21 cellular contexts compared by ENCODE assay signal in genomic region chr12:124039276-124039675, GRCh38.
DNase-seq lines count a peak whose midpoint lies in the region; ATAC-seq, FAIRE-seq and TF ChIP-seq lines count a peak whose summit lies in the region.
"Had no signal": no experiment of that assay in that cellular context is flagged by ENCODE, and none has a peak within 500 bp of the region (broad histone marks: within the 10 kb centered on the region; RNA-seq: fewer than 3 reads in every experiment).

No MANE protein-coding gene starts in this region.

- H4K5ac ChIP-seq in IMR-90 (ENCODE audit: low read depth, low read length): no peak overlapping the region

- TF ChIP-seq RAD21 in IMR-90 (IDR thresholded peaks at IDR 0.05; ENCODE audit: low read length): no peak
- TF ChIP-seq RAD21 in GM12878 (IDR thresholded peaks at IDR 0.05; ENCODE audit: insufficient read depth, low read depth, low read length): no peak

- H3K36me3 Mint-ChIP-seq in endodermal cell (ENCODE audit: low read depth): no peaks in the 10 kb centered on the region
- H3K36me3 Mint-ChIP-seq in activated CD4-positive, alpha-beta T cell treated with anti-CD3 and anti-CD28 coated beads, Interleukin-2, amount 10 ng/mL, durations not matched to agents 24 days and 14 days (ENCODE audit: low read depth): no peaks in the 10 kb centered on the region
- H3K36me3 Mint-ChIP-seq: activated naive CD8-positive, alpha-beta T cell treated with anti-CD3 and anti-CD28 coated beads for 36 hours had no signal

- no peak overlapping the region for H2BK20ac ChIP-seq in IMR-90 (ENCODE audit: low read depth, low read length)

- H3K18ac ChIP-seq in IMR-90 (ENCODE audit: low read depth, low read length) (no peak overlapping the region), mesenchymal stem cell (ENCODE audit: low read depth in 1 of 2, low read length in 2 of 2) (no peak overlapping the region)

- H3K9ac ChIP-seq in IMR-90 (ENCODE audit: low read depth, low read length) (no peak overlapping the region), GM12878 (ENCODE audit: control insufficient read depth, insufficient read depth, low read length) (no peak overlapping the region), mesenchymal stem cell (ENCODE audit: low read length) (no peak overlapping the region), endodermal cell (ENCODE audit: extremely low read depth, low read length, poor library complexity, severe bottlenecking) (no peak overlapping the region)

- no peaks in the 10 kb centered on the region for H3K9me3 ChIP-seq in IMR-90 (ENCODE audit: control insufficient read depth, insufficient read depth, low read length)
- H3K9me3 ChIP-seq in GM12878 (replicated peaks; ENCODE audit: control insufficient read depth, insufficient read depth, low read length): no peaks in the 10 kb centered on the region
- H3K9me3 ChIP-seq in mesenchymal stem cell (ENCODE audit: control insufficient read depth, low read length): no peaks in the 10 kb centered on the region
- H3K9me3 ChIP-seq in endodermal cell (ENCODE audit: control insufficient read depth, low read length): no peaks in the 10 kb centered on the region
- H3K9me3 ChIP-seq: sigmoid colon had no signal

- H4K20me1 ChIP-seq in IMR-90 (ENCODE audit: insufficient read depth, low read length) (no peaks in the 10 kb centered on the region), GM12878 (ENCODE audit: control insufficient read depth, insufficient read depth) (no peaks in the 10 kb centered on the region; the same call in 1 of the 2 replicates)

- in situ Hi-C loops in ACHN (cut with HindIII; ENCODE audit: low pct_ligation_motif_present, low pct_unique_long_range_greater_than_20kb, low sequenced_read_pairs): loop anchor here (25.0 kb wide), 1 partner anchor 273 kb away; no protein-coding TSS in a partner anchor
- in situ Hi-C loops in IMR-90 (cut with MboI; ENCODE audit: low sequenced_read_pairs): loop anchor here (5.0 kb wide), 2 partner anchors 278 to 733 kb away; no protein-coding TSS in a partner anchor
- in situ Hi-C loops in GM12878 (cut with MboI): loop anchor here (10.0 kb wide), 1 partner anchor 866 kb away; no protein-coding TSS in a partner anchor

- no peak overlapping the region for H3K4me3 Mint-ChIP-seq in endodermal cell
- no peak overlapping the region for H3K4me3 Mint-ChIP-seq in activated CD4-positive, alpha-beta T cell treated with anti-CD3 and anti-CD28 coated beads, Interleukin-2, amount 10 ng/mL, durations not matched to agents 24 days and 14 days
- H3K4me3 Mint-ChIP-seq: activated CD4-positive, alpha-beta T cell treated with anti-CD3 and anti-CD28 coated beads for 36 hours; activated naive CD8-positive, alpha-beta T cell treated with anti-CD3 and anti-CD28 coated beads for 36 hours; nephron had no signal

- dilution Hi-C loops in IMR-90 (cut with HindIII; ENCODE audit: low sequenced_read_pairs, unreplicated experiment): no loop called here

- no peak for FAIRE-seq in GM12878 (lab: Jason Lieb, UNC)

- no peak for TF ChIP-seq EP300 in GM12878 (IDR thresholded peaks at IDR 0.05; ENCODE audit: borderline replicate concordance in 1 of 2, control insufficient read depth in 1 of 2, low read depth in 2 of 2, low read length in 2 of 2)

- H2BK5ac ChIP-seq in IMR-90 (ENCODE audit: low read depth, low read length, poor library complexity, severe bottlenecking) (no peak overlapping the region), mesenchymal stem cell (ENCODE audit: low read depth, low read length, poor library complexity, severe bottlenecking) (no peak overlapping the region)

- no peak overlapping the region for H2AK9ac ChIP-seq in IMR-90 (replicated peaks; ENCODE audit: low read depth, low read length, poor library complexity)

- H3K4me2 ChIP-seq in IMR-90 (ENCODE audit: low read depth, low read length) (no peak overlapping the region), GM12878 (ENCODE audit: control insufficient read depth, insufficient read depth) (no peak overlapping the region), mesenchymal stem cell (ENCODE audit: low read length, poor library complexity, severe bottlenecking) (no peak overlapping the region)

- TF ChIP-seq CTCF in IMR-90 (conservative IDR thresholded peaks at IDR 0.05; ENCODE audit: low read depth, low read length) (no peak), GM12878 (IDR thresholded peaks at IDR 0.05 in 2 of 3, conservative IDR thresholded peaks at IDR 0.05 in 1 of 3; ENCODE audit: control insufficient read depth in 2 of 3, extremely low read depth in 1 of 3, insufficient read depth in 1 of 3, low read depth in 3 of 3, low read length in 3 of 3) (no peak), endodermal cell (conservative IDR thresholded peaks at IDR 0.05) (no peak)

- ATAC-seq in IMR-90 (ENCODE audit: low read depth) (peak; percentile 77), GM12878 (peak; percentile 45; the same call in 2 of the 3 replicates)
- ATAC-seq: activated CD4-positive, alpha-beta T cell treated with anti-CD3 and anti-CD28 coated beads for 36 hours had no signal

- H3K14ac ChIP-seq in IMR-90 (replicated peaks; ENCODE audit: low read depth, low read length) (no peak overlapping the region), mesenchymal stem cell (ENCODE audit: low read length in 2 of 2) (no peak overlapping the region)

- H3K79me1 ChIP-seq in IMR-90 (ENCODE audit: low read depth in 1 of 2, low read length in 2 of 2): no peaks in the 10 kb centered on the region
- H3K79me1 ChIP-seq in mesenchymal stem cell (replicated peaks; ENCODE audit: low read length, poor library complexity, severe bottlenecking): peaks cover 2% of the 10 kb centered on the region

- H3K9me3 Mint-ChIP-seq in endodermal cell: no peaks in the 10 kb centered on the region
- H3K9me3 Mint-ChIP-seq in activated CD4-positive, alpha-beta T cell treated with anti-CD3 and anti-CD28 coated beads, Interleukin-2, amount 10 ng/mL, durations not matched to agents 24 days and 14 days: no peaks in the 10 kb centered on the region
- H3K9me3 Mint-ChIP-seq: activated naive CD8-positive, alpha-beta T cell treated with anti-CD3 and anti-CD28 coated beads for 36 hours; nephron had no signal

- DNase-seq in ACHN (peak; percentile 21), IMR-90 (peak; percentile 57), GM12878 (ENCODE audit: low read depth, low spot score) (no peak), mesenchymal stem cell (peak; percentile 57), endodermal cell (no peak), cerebellum (ENCODE audit: low spot score) (no peak), mucosa of gallbladder (ENCODE audit: low spot score) (no peak)
- no peak for DNase-seq in activated CD4-positive, alpha-beta T cell treated with anti-CD3 and anti-CD28 coated beads, Interleukin-2, amount 10 ng/mL, durations not matched to agents 24 days and 14 days
- DNase-seq: activated CD4-positive, alpha-beta T cell treated with anti-CD3 and anti-CD28 coated beads for 36 hours; activated naive CD8-positive, alpha-beta T cell treated with anti-CD3 and anti-CD28 coated beads for 36 hours; activated T-cell treated with anti-CD3 and anti-CD28 coated beads, Interleukin-2, amount 50 U/mL, for 1 hour; AML-193; DMS 273 treated with DMSO at 0.1 percent for 48 hours; NCI-H2029; NCI-H526 treated with DMSO at 0.1 percent for 48 hours; RPMI8226; sigmoid colon; stimulated activated CD4-positive, alpha-beta T cell treated with anti-CD3 and anti-CD28 coated beads, Interleukin-4, amount 100 ng/mL, for 4 hours; stimulated activated naive CD4-positive, alpha-beta T cell had no signal

- no peaks in the 10 kb centered on the region for H3K36me3 ChIP-seq in IMR-90 (ENCODE audit: control insufficient read depth, insufficient read depth, low read length)
- no peaks in the 10 kb centered on the region for H3K36me3 ChIP-seq in GM12878 (ENCODE audit: control insufficient read depth in 2 of 2, insufficient read depth in 2 of 2, low read length in 1 of 2)
- no peaks in the 10 kb centered on the region for H3K36me3 ChIP-seq in mesenchymal stem cell (ENCODE audit: control insufficient read depth in 1 of 2, insufficient read depth in 2 of 2, low read depth in 1 of 2, low read length in 2 of 2)
- no peaks in the 10 kb centered on the region for H3K36me3 ChIP-seq in endodermal cell (ENCODE audit: control insufficient read depth, insufficient read depth, low read length)
- H3K36me3 ChIP-seq: sigmoid colon had no signal

- H2BK120ac ChIP-seq in IMR-90 (ENCODE audit: low read depth, low read length) (no peak overlapping the region), mesenchymal stem cell (ENCODE audit: low read depth, low read length) (no peak overlapping the region)

- H3K27me3 Mint-ChIP-seq in endodermal cell (ENCODE audit: insufficient read depth): no peaks in the 10 kb centered on the region
- H3K27me3 Mint-ChIP-seq in activated CD4-positive, alpha-beta T cell treated with anti-CD3 and anti-CD28 coated beads, Interleukin-2, amount 10 ng/mL, durations not matched to agents 24 days and 14 days: peaks cover 23% of the 10 kb centered on the region

- CTCF ChIA-PET in IMR-90 (lab: Yijun Ruan, JAX): interaction anchor here (0.8 to 1.0 kb wide), 3 partner anchors 11 to 866 kb away, joined by 3 read pairs; no protein-coding TSS in a partner anchor
- CTCF ChIA-PET in GM12878 (lab: Yijun Ruan, JAX): interaction anchor here (1.3 to 7.7 kb wide), 4 partner anchors 8 to 728 kb away, joined by 3 to 116 read pairs (median 21); no protein-coding TSS in a partner anchor

- no peak overlapping the region for H2BK12ac ChIP-seq in mesenchymal stem cell (ENCODE audit: low read length in 2 of 2)

- H3K23ac ChIP-seq in IMR-90 (ENCODE audit: low read depth, low read length) (no peak overlapping the region), mesenchymal stem cell (ENCODE audit: low read length in 2 of 2) (no peak overlapping the region)

- intact Hi-C loops in IMR-90 (cut with micrococcal nuclease): no loop called here
- intact Hi-C loops in GM12878 (cut with micrococcal nuclease; ENCODE audit: unreplicated experiment): loop anchor here (5.0 to 10.0 kb wide), 2 partner anchors 356 to 863 kb away; no protein-coding TSS in a partner anchor
- intact Hi-C loops in activated CD4-positive, alpha-beta T cell treated with anti-CD3 and anti-CD28 coated beads, Interleukin-2, amount 10 ng/mL, durations not matched to agents 24 days and 14 days (cut with micrococcal nuclease): no loop called here

- peaks cover 7% of the 10 kb centered on the region for H3K4me1 Mint-ChIP-seq in endodermal cell
- peaks cover 3% of the 10 kb centered on the region for H3K4me1 Mint-ChIP-seq in activated CD4-positive, alpha-beta T cell treated with anti-CD3 and anti-CD28 coated beads, Interleukin-2, amount 10 ng/mL, durations not matched to agents 24 days and 14 days

- H2AFZ ChIP-seq in IMR-90 (replicated peaks; ENCODE audit: low read length, poor library complexity): no peak overlapping the region
- no peak overlapping the region for H2AFZ ChIP-seq in GM12878 (ENCODE audit: control insufficient read depth, low read depth, low read length)
- H2AFZ ChIP-seq in mesenchymal stem cell (ENCODE audit: low read depth, low read length): no peak overlapping the region

- POLR2A ChIA-PET in IMR-90 (lab: Charles Lee; ENCODE audit: unreplicated experiment) (no interaction called here), GM12878 (lab: Charles Lee) (interaction anchor here (0.8 kb wide), 1 partner anchor 27 kb away, joined by 3 read pairs; no protein-coding TSS in a partner anchor)

- H4K91ac ChIP-seq in IMR-90 (ENCODE audit: insufficient read depth, low read depth, low read length): no peak overlapping the region
- H4K91ac ChIP-seq in mesenchymal stem cell (ENCODE audit: low read length): no peak overlapping the region

- no TSS peak for BruUV-seq in IMR-90 (replicated peaks; lab: Mats Ljungman, UMichigan)
- no TSS peak for BruUV-seq in GM12878 (replicated peaks; lab: Mats Ljungman, UMichigan)

- H3K9me1 ChIP-seq in IMR-90 (ENCODE audit: insufficient read depth, low read length): no peaks in the 10 kb centered on the region

- H3K4ac ChIP-seq in IMR-90 (ENCODE audit: low read depth, low read length): no peak overlapping the region
- no peak overlapping the region for H3K4ac ChIP-seq in mesenchymal stem cell (ENCODE audit: low read depth in 1 of 2, low read length in 2 of 2)

- no peak overlapping the region for H3K27ac ChIP-seq in IMR-90 (ENCODE audit: insufficient read depth, low read length)
- H3K27ac ChIP-seq in GM12878 (ENCODE audit: control insufficient read depth, insufficient read depth): no peak overlapping the region
- no peak overlapping the region for H3K27ac ChIP-seq in mesenchymal stem cell (ENCODE audit: low read length, poor library complexity, severe bottlenecking)
- H3K27ac ChIP-seq in endodermal cell (ENCODE audit: low read depth, low read length): no peak overlapping the region
- H3K27ac ChIP-seq: coronary artery, sigmoid colon had no signal

- RAD21 ChIA-PET in GM12878 (lab: Charles Lee; ENCODE audit: unreplicated experiment): interaction anchor here (0.7 to 1.1 kb wide), 2 partner anchors 86 to 732 kb away, joined by 3 read pairs; no protein-coding TSS in a partner anchor

- no peak overlapping the region for H3K27ac Mint-ChIP-seq in endodermal cell
- no peak overlapping the region for H3K27ac Mint-ChIP-seq in activated CD4-positive, alpha-beta T cell treated with anti-CD3 and anti-CD28 coated beads, Interleukin-2, amount 10 ng/mL, durations not matched to agents 24 days and 14 days
- H3K27ac Mint-ChIP-seq: activated CD4-positive, alpha-beta T cell treated with anti-CD3 and anti-CD28 coated beads for 36 hours; activated naive CD8-positive, alpha-beta T cell treated with anti-CD3 and anti-CD28 coated beads for 36 hours; nephron had no signal

- no peaks in the 10 kb centered on the region for H3K79me2 ChIP-seq in GM12878 (ENCODE audit: control insufficient read depth, insufficient read depth, low read length)

- no peak overlapping the region for H3K4me3 ChIP-seq in IMR-90 (ENCODE audit: insufficient read depth, low read depth, low read length)
- no peak overlapping the region for H3K4me3 ChIP-seq in GM12878
- no peak overlapping the region for H3K4me3 ChIP-seq in mesenchymal stem cell (ENCODE audit: insufficient read depth in 1 of 2, low read depth in 1 of 2, low read length in 2 of 2)
- H3K4me3 ChIP-seq in endodermal cell (ENCODE audit: low read length): no peak overlapping the region
- H3K4me3 ChIP-seq: coronary artery, sigmoid colon had no signal

- no peak for TF ChIP-seq POLR2A in IMR-90 (IDR thresholded peaks at IDR 0.05; ENCODE audit: low read depth, low read length)
- no peak for TF ChIP-seq POLR2A in GM12878 (IDR thresholded peaks at IDR 0.05; ENCODE audit: low read depth, low read length)

- H3K27me3 ChIP-seq in IMR-90 (ENCODE audit: control insufficient read depth, insufficient read depth, low read length) (peaks cover 3% of the 10 kb centered on the region; the same call in 1 of the 2 replicates), GM12878 (replicated peaks in 1 of 2; ENCODE audit: control insufficient read depth in 2 of 2, insufficient read depth in 2 of 2, low read length in 1 of 2) (no peaks in the 10 kb centered on the region), mesenchymal stem cell (ENCODE audit: control insufficient read depth in 1 of 2, insufficient read depth in 1 of 2, low read length in 2 of 2) (peaks cover 0 to 5% of the 10 kb centered on the region in 2 experiments), endodermal cell (ENCODE audit: control insufficient read depth, insufficient read depth, low read length, poor library complexity, severe bottlenecking) (no peaks in the 10 kb centered on the region)
- H3K27me3 ChIP-seq: sigmoid colon had no signal

- SMC1A ChIA-PET in GM12878 (lab: Charles Lee; ENCODE audit: uncharacterized antibody, unreplicated experiment): interaction anchor here (0.7 to 1.5 kb wide), 7 partner anchors 14 to 732 kb away, joined by 3 to 6 read pairs (median 4); no protein-coding TSS in a partner anchor

- H2AK5ac ChIP-seq in IMR-90 (ENCODE audit: low read depth, low read length) (no peak overlapping the region), mesenchymal stem cell (ENCODE audit: low read length, severe bottlenecking) (no peak overlapping the region)

- H4K8ac ChIP-seq in IMR-90 (ENCODE audit: low read depth in 2 of 2, low read length in 2 of 2) (no peak overlapping the region), mesenchymal stem cell (ENCODE audit: low read length) (no peak overlapping the region)

- H3K56ac ChIP-seq in IMR-90 (ENCODE audit: extremely low read depth, insufficient read depth, low read length): no peak overlapping the region

- H3K4me1 ChIP-seq in IMR-90 (ENCODE audit: control insufficient read depth, insufficient read depth, low read length): no peaks in the 10 kb centered on the region
- H3K4me1 ChIP-seq in GM12878 (ENCODE audit: control insufficient read depth, insufficient read depth, low read length): no peaks in the 10 kb centered on the region
- H3K4me1 ChIP-seq in mesenchymal stem cell (ENCODE audit: control insufficient read depth, insufficient read depth, low read depth, low read length): peaks cover 2% of the 10 kb centered on the region
- H3K4me1 ChIP-seq in endodermal cell (ENCODE audit: control insufficient read depth, insufficient read depth, low read length): no peaks in the 10 kb centered on the region

- no peak overlapping the region for H2BK15ac ChIP-seq in IMR-90 (ENCODE audit: low read depth, low read length)
- H2BK15ac ChIP-seq in mesenchymal stem cell (ENCODE audit: low read depth, poor library complexity, severe bottlenecking): no peak overlapping the region

- no CpG with 5 or more reads among the region's 3 CpGs for WGBS in IMR-90 (ENCODE audit: extremely low coverage in 2 of 2, insufficient read length in 1 of 2), 2 experiments
- WGBS in GM12878 (ENCODE audit: insufficient coverage, insufficient replicate concordance, low lambda C conversion rate, missing lambda C conversion rate): 29% methylated on average over 3 of the region's 3 CpGs
- WGBS in mesenchymal stem cell: 72% methylated on average over 3 of the region's 3 CpGs
- WGBS in endodermal cell (ENCODE audit: insufficient coverage in 1 of 2, insufficient read length in 1 of 2), 2 experiments: 93% methylated on average over 3 of the region's 3 CpGs

Comparison
In these comparisons a context has a peak if more than half of its experiments do, and no peak if none do; other contexts are left out.
1. DNase-seq: peak in ACHN (single experiment), IMR-90 (single experiment) and mesenchymal stem cell (single experiment); none in GM12878 (single experiment), endodermal cell (single experiment), cerebellum (single experiment), mucosa of gallbladder (single experiment) and activated CD4-positive, alpha-beta T cell treated with anti-CD3 and anti-CD28 coated beads, Interleukin-2, amount 10 ng/mL, durations not matched to agents 24 days and 14 days (single experiment).